10 cellular contexts compared by ENCODE assay signal in genomic region chr13:50626031-50626643, GRCh38.
DNase-seq lines count a peak whose midpoint lies in the region; ATAC-seq, FAIRE-seq and TF ChIP-seq lines count a peak whose summit lies in the region.
"Had no signal": no experiment of that assay in that cellular context is flagged by ENCODE, and none has a peak within 500 bp of the region (broad histone marks: within the 10 kb centered on the region; RNA-seq: fewer than 3 reads in every experiment).

No MANE protein-coding gene starts in this region.

- 23% methylated on average over 3 of the region's 3 CpGs for WGBS in smooth muscle cell (ENCODE audit: low lambda C conversion rate)
- WGBS in esophagus squamous epithelium, 2 donors, result 69 to 71% methylated on average over 3 of the region's 3 CpGs

- TF ChIP-seq CTCF in RWPE2 (IDR thresholded peaks at IDR 0.05; ENCODE audit: poor library complexity, severe bottlenecking), result no peak
- no peak for TF ChIP-seq CTCF in smooth muscle cell (IDR thresholded peaks at IDR 0.05; ENCODE audit: borderline replicate concordance, insufficient read depth, poor library complexity, severe bottlenecking)
- no peak for TF ChIP-seq CTCF in esophagus squamous epithelium (IDR thresholded peaks at IDR 0.05)

- TF ChIP-seq POLR2A in H54 (IDR thresholded peaks at IDR 0.05; ENCODE audit: low read depth, low read length) (no peak), esophagus squamous epithelium (IDR thresholded peaks at IDR 0.05) (no peak)

- H3K9ac ChIP-seq in smooth muscle cell (ENCODE audit: low read depth), result no peak overlapping the region

- H3K36me3 ChIP-seq in RWPE2 (ENCODE audit: low read depth) (no peaks in the 10 kb centered on the region), smooth muscle cell (ENCODE audit: low read depth) (no peaks in the 10 kb centered on the region), esophagus squamous epithelium (no peaks in the 10 kb centered on the region)

- DNase-seq in H54 (ENCODE audit: insufficient read length, low spot score) (no peak), RWPE2 (ENCODE audit: low spot score) (no peak), smooth muscle cell (lab: John Stamatoyannopoulos, UW; ENCODE audit: unreplicated experiment) (no peak), ecto neural progenitor cell (ENCODE audit: low spot score) (no peak), esophagus squamous epithelium (lab: John Stamatoyannopoulos, UW) (no peak)
- no peak for DNase-seq in activated CD4-positive, alpha-beta T cell treated with anti-CD3 and anti-CD28 coated beads for 1 hour
- DNase-seq: activated T-cell treated with anti-CD3 and anti-CD28 coated beads, Interleukin-2, amount 50 U/mL, for 72 hours; DMS153 had no signal

- H3K9me3 ChIP-seq in RWPE2 (ENCODE audit: severe bottlenecking), result no peaks in the 10 kb centered on the region
- H3K9me3 ChIP-seq in smooth muscle cell (replicated peaks; ENCODE audit: low read depth), result no peaks in the 10 kb centered on the region
- no peaks in the 10 kb centered on the region for H3K9me3 ChIP-seq in esophagus squamous epithelium

- H3K4me3 ChIP-seq in RWPE2 (ENCODE audit: severe bottlenecking) (no peak overlapping the region), smooth muscle cell (no peak overlapping the region), esophagus squamous epithelium (no peak overlapping the region)

- H3K79me2 ChIP-seq in smooth muscle cell (ENCODE audit: low read depth), result no peaks in the 10 kb centered on the region

- no peak overlapping the region for H3K4me2 ChIP-seq in smooth muscle cell

- H3K27me3 ChIP-seq in RWPE2 (ENCODE audit: insufficient read depth, poor library complexity, severe bottlenecking), result no peaks in the 10 kb centered on the region
- H3K27me3 ChIP-seq in smooth muscle cell (ENCODE audit: low read depth), result no peaks in the 10 kb centered on the region
- H3K27me3 ChIP-seq in esophagus squamous epithelium, result no peaks in the 10 kb centered on the region

- intact Hi-C loops in esophagus squamous epithelium (cut with DNase I), result no loop called here

- no peaks in the 10 kb centered on the region for H3F3A ChIP-seq in smooth muscle cell (ENCODE audit: low read depth)

- H2AFZ ChIP-seq in smooth muscle cell (ENCODE audit: low read depth), result no peak overlapping the region

- H3K27ac ChIP-seq in RWPE2 (ENCODE audit: poor library complexity, severe bottlenecking) (no peak overlapping the region), smooth muscle cell (ENCODE audit: low read depth) (peak overlapping the region; percentile 37), esophagus squamous epithelium (no peak overlapping the region)

- FAIRE-seq in H54 (lab: Jason Lieb, UNC), result peak; percentile 48

- ATAC-seq in RWPE2 (ENCODE audit: low read depth), result 0 out of 3 replicates have a peak, but pooled peaks have one; percentile 36
- peak; percentile 17 for ATAC-seq in esophagus mucosa
- ATAC-seq: activated T-cell treated with anti-CD3 and anti-CD28 coated beads, Interleukin-2, amount 50 U/mL, for 72 hours; WTC11 had no signal

- H4K20me1 ChIP-seq in smooth muscle cell (ENCODE audit: low read depth), result no peaks in the 10 kb centered on the region

- no peaks in the 10 kb centered on the region for H3K4me1 ChIP-seq in RWPE2 (ENCODE audit: insufficient read depth, poor library complexity, severe bottlenecking)
- peaks cover 2% of the 10 kb centered on the region for H3K4me1 ChIP-seq in smooth muscle cell (ENCODE audit: low read depth)
- H3K4me1 ChIP-seq in esophagus squamous epithelium, result no peaks in the 10 kb centered on the region
